In genomic region chr10:80164596-80164995, GRCh38 we compare ENCODE assay signal across 19 cellular contexts. TPM values are rescaled to one million over a fixed set of nuclear protein-coding genes. Genes with fewer than 3 reads are reported as not detected.
DNase-seq lines count a peak whose midpoint lies in the region; ATAC-seq and TF ChIP-seq lines count a peak whose summit lies in the region.
"Had no signal": no experiment of that assay in that cellular context is flagged by ENCODE, and none has a peak within 500 bp of the region (broad histone marks: within the 10 kb centered on the region; RNA-seq: fewer than 3 reads in every experiment).

No MANE protein-coding gene starts in this region.

- peaks cover 38% of the 10 kb centered on the region for H3F3A ChIP-seq in PC-9 (ENCODE audit: insufficient read depth, low read depth)

- H3K9me2 ChIP-seq in PC-9 (ENCODE audit: insufficient read depth), result no peaks in the 10 kb centered on the region

- H3K4me2 ChIP-seq in PC-9, result peak overlapping the region; percentile 49

- POLR2A ChIA-PET in PC-9 (lab: Charles Lee; ENCODE audit: unreplicated experiment), result no interaction called here

- H3K36me3 ChIP-seq in ACC112 (ENCODE audit: insufficient read depth, low read length), result peaks cover 24% of the 10 kb centered on the region
- H3K36me3 ChIP-seq in PC-9 (ENCODE audit: low read depth), result peaks cover 37% of the 10 kb centered on the region
- peaks cover 0 to 76% (median 38%) of the 10 kb centered on the region in 4 donors for H3K36me3 ChIP-seq in sigmoid colon
- H3K36me3 ChIP-seq: prostate gland had no signal

- TF ChIP-seq EP300 in sigmoid colon (IDR thresholded peaks at IDR 0.05), result no peak

- H3K9me3 ChIP-seq in PC-9 (ENCODE audit: insufficient read depth, low read depth) (no peaks in the 10 kb centered on the region), sigmoid colon (no peaks in the 10 kb centered on the region)
- H3K9me3 ChIP-seq: Caco-2, lower lobe of right lung, prostate gland had no signal

- peak; percentile 75 for ATAC-seq in esophagus mucosa
- ATAC-seq in GM21786 (IDR thresholded peaks at IDR 0.05; ENCODE audit: unreplicated experiment), result no peak
- ATAC-seq: activated naive CD4-positive, alpha-beta T cell treated with anti-CD3 and anti-CD28 coated beads, Interleukin-2, amount 50 U/mL, for 72 hours; effector memory CD8-positive, alpha-beta T cell; lower lobe of right lung; natural killer cell had no signal

- TF ChIP-seq CTCF in PC-9 (conservative IDR thresholded peaks at IDR 0.05) (no peak), sigmoid colon (IDR thresholded peaks at IDR 0.05) (no peak)

- 89 to 93% methylated on average over 7 of the region's 7 CpGs for WGBS in sigmoid colon, 2 donors

- H4K20me1 ChIP-seq in PC-9 (ENCODE audit: insufficient read depth), result peaks cover 7% of the 10 kb centered on the region

- no peak overlapping the region for H2AFZ ChIP-seq in ACC112 (ENCODE audit: low read length, unreplicated experiment)
- no peak overlapping the region for H2AFZ ChIP-seq in PC-9

- CTCF ChIA-PET in PC-9 (lab: Charles Lee), result no interaction called here

- intact Hi-C loops in PC-9 (cut with micrococcal nuclease; ENCODE audit: unreplicated experiment), result loop anchor here (1.0 kb wide), 1 partner anchor 40 kb away; no protein-coding TSS in a partner anchor
- intact Hi-C loops in sigmoid colon (cut with DNase I), result no loop called here

- H3K4me1 ChIP-seq in ACC112 (ENCODE audit: control insufficient read depth, insufficient read depth, low read length, unreplicated experiment) (peaks cover 45% of the 10 kb centered on the region), PC-9 (replicated peaks; ENCODE audit: insufficient read depth) (peaks cover 65% of the 10 kb centered on the region), sigmoid colon (peaks cover 0 to 56% (median 38%) of the 10 kb centered on the region in 4 donors)
- H3K4me1 ChIP-seq: Caco-2 had no signal

- DNase-seq in PC-9 (no peak), sigmoid colon (no peak), OCI-M2 (lab: John Stamatoyannopoulos, UW; ENCODE audit: unreplicated experiment) (no peak), NCI-H2196 (lab: John Stamatoyannopoulos, UW; ENCODE audit: unreplicated experiment) (no peak), middle frontal gyrus (ENCODE audit: extremely low spot score, low spot score) (no peak)
- DNase-seq: activated CD8-positive, alpha-beta memory T cell treated with anti-CD3 and anti-CD28 coated beads, Interleukin-2, amount 50 U/mL, for 4 hours; effector memory CD8-positive, alpha-beta T cell; GOT3; lower lobe of right lung; natural killer cell; NCI-H1694; stimulated activated naive CD4-positive, alpha-beta T cell treated with Interleukin-2 at 50 U/mL for 16 hours had no signal

- H3K27ac ChIP-seq in ACC112 (ENCODE audit: low read depth, low read length) (peak overlapping the region; percentile 78; the same call in 1 of the 2 replicates), PC-9 (peak overlapping the region; percentile 62), sigmoid colon (peak overlapping the region; percentile 13 to 71 (median 38))
- H3K27ac ChIP-seq: prostate gland had no signal

- no peak for TF ChIP-seq POLR2A in sigmoid colon (IDR thresholded peaks at IDR 0.05)

- H3K27me3 ChIP-seq in ACC112 (ENCODE audit: insufficient read depth, low read length) (no peaks in the 10 kb centered on the region), PC-9 (ENCODE audit: insufficient read depth, low read depth) (no peaks in the 10 kb centered on the region), sigmoid colon (no peaks in the 10 kb centered on the region)
- H3K27me3 ChIP-seq: cardiac muscle cell had no signal

- TSS peak; percentile 66 for BruUV-seq in PC-9 (replicated peaks; lab: Mats Ljungman, UMichigan)

- H3K4me3 ChIP-seq in ACC112 (ENCODE audit: low read depth, low read length) (no peak overlapping the region), PC-9 (no peak overlapping the region), sigmoid colon (no peak overlapping the region)
- H3K4me3 ChIP-seq: cardiac muscle cell, lower lobe of right lung, prostate gland had no signal

- peaks cover 6% of the 10 kb centered on the region for H3K79me2 ChIP-seq in ACC112 (ENCODE audit: control insufficient read depth, insufficient read depth, low read length, unreplicated experiment)
- peaks cover 73% of the 10 kb centered on the region for H3K79me2 ChIP-seq in PC-9 (ENCODE audit: low read depth)

RNA-seq across cellular contexts. Expression of gene PLAC9, which starts 32.1 kb away (rescaled TPM):
- total RNA-seq in PC-9 (2021) (2.1 TPM in 1 of 2 replicates, not detected in the other), esophagus mucosa (5.0 TPM), sigmoid colon (10 to 100 TPM in 2 of 4 donors, 1 to 10 TPM in 2; 5.1 to 20.8 (median 13.6) TPM)
- 10 to 100 TPM in 1 of 3 donors, 1 to 10 TPM in 2; 1.2 to 23.4 (median 6.9) TPM for polyA plus RNA-seq in sigmoid colon
- total RNA-seq: activated naive CD4-positive, alpha-beta T cell treated with anti-CD3 and anti-CD28 coated beads, Interleukin-2, amount 50 U/mL, for 72 hours; Caco-2; cardiac muscle cell; natural killer cell had no signal

RNA-seq across cellular contexts. Expression of gene ANXA11, which starts 40.7 kb away (rescaled TPM):
- total RNA-seq in PC-9 (2021), result 287 and 318 TPM in 2 replicates
- total RNA-seq in esophagus mucosa, result 261 TPM
- total RNA-seq in sigmoid colon, result 100 to 1,000 TPM in 1 of 4 donors, 10 to 100 TPM in 3; 63.2 to 109 (median 75.7) TPM
- polyA plus RNA-seq in sigmoid colon, result 100 to 1,000 TPM; 170 to 323 (median 199) TPM
